ENCODE assay signal across 33 cellular contexts in the genomic region with DNA sequence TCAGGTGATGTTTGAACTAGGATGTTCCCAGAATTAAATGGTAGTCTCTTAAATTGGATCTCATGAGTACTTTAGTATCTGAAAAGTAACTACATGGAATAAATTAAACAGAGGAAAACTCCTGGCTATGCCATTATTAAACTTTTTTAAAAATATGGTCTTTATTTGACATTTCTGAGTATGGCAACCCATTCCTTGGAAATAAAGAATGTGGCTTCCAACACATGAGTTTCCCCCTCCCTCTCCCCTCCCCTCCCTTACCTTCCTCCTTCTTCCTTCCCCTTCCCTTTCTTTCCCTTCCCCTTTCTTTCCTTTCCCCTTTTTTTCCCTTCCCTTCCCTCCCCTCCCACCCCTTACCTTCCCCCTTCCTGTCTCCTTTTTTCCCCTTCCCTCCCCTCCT.
DNase-seq lines count a peak whose midpoint lies in the region; ATAC-seq, FAIRE-seq and TF ChIP-seq lines count a peak whose summit lies in the region.
"Had no signal": no experiment of that assay in that cellular context is flagged by ENCODE, and none has a peak within 500 bp of the region (broad histone marks: within the 10 kb centered on the region; RNA-seq: fewer than 3 reads in every experiment).

No MANE protein-coding gene starts in this region.

- H3K4me2 ChIP-seq in HepG2 (ENCODE audit: low read depth, low read length) (no peak overlapping the region), K562 (ENCODE audit: insufficient read depth, low read length) (no peak overlapping the region)
- H3K4me2 ChIP-seq: A549; BLaER1; BLaER1 treated with 17β-estradiol and CSF1 and Interleukin-3, amounts not matched to agents 10 nM and 100 nM had no signal

- ATAC-seq in HepG2 (no peak), right lobe of liver (no peak), K562 (no peak), HG03095 (IDR thresholded peaks at IDR 0.05; ENCODE audit: unreplicated experiment) (no peak)
- ATAC-seq: A549; CD8-positive, alpha-beta T cell had no signal

- in situ Hi-C loops in HepG2 (cut with HindIII; ENCODE audit: extremely low pct_ligation_motif_present, low pct_unique_long_range_greater_than_20kb) (no loop called here), K562 (cut with MboI) (no loop called here)

- no peak for TF ChIP-seq CTCF in HepG2 (CRISPR knock-in tag; IDR thresholded peaks at IDR 0.05)
- TF ChIP-seq CTCF in right lobe of liver (IDR thresholded peaks at IDR 0.05), result no peak
- TF ChIP-seq CTCF in HEK293 (tag by site-specific recombination; IDR thresholded peaks at IDR 0.05), result no peak
- TF ChIP-seq CTCF in K562 (IDR thresholded peaks at IDR 0.05 in 2 of 3, conservative IDR thresholded peaks at IDR 0.05 in 1 of 3; ENCODE audit: insufficient read depth in 2 of 3, low read depth in 1 of 3, low read length in 3 of 3), result no peak

- CTCF ChIA-PET in HepG2 (lab: Yijun Ruan, JAX; ENCODE audit: low intra/inter-chr PET ratio, low total read pairs), result no interaction called here
- CTCF ChIA-PET in HEK293 (lab: Yijun Ruan, JAX), result no interaction called here
- CTCF ChIA-PET in K562 (lab: Yijun Ruan, JAX; ENCODE audit: low intra/inter-chr PET ratio), result no interaction called here

- BruUV-seq in HepG2 (replicated peaks; lab: Mats Ljungman, UMichigan) (no TSS peak), K562 (replicated peaks; lab: Mats Ljungman, UMichigan) (no TSS peak)

- TF ChIP-seq RAD21 in HepG2 (CRISPR knock-in tag; IDR thresholded peaks at IDR 0.05) (no peak), K562 (CRISPR knock-in tag; conservative IDR thresholded peaks at IDR 0.05 in 1 of 2, IDR thresholded peaks at IDR 0.05 in 1 of 2) (no peak)

- H2AFZ ChIP-seq in HepG2 (ENCODE audit: low read length) (no peak overlapping the region), K562 (ENCODE audit: low read depth, low read length) (no peak overlapping the region)

- no peak for TF ChIP-seq EP300 in HepG2 (IDR thresholded peaks at IDR 0.05; ENCODE audit: low read depth in 2 of 2, low read length in 2 of 2)
- TF ChIP-seq EP300 in HepG2 (CRISPR knock-in tag; IDR thresholded peaks at IDR 0.05; ENCODE audit: borderline replicate concordance), result no peak
- TF ChIP-seq EP300 in K562 (IDR thresholded peaks at IDR 0.05; ENCODE audit: low read length), result no peak

- H3K36me3 ChIP-seq in HepG2 (replicated peaks in 1 of 2; ENCODE audit: control insufficient read depth in 1 of 2, insufficient read depth in 2 of 2, low read length in 2 of 2) (no peaks in the 10 kb centered on the region), right lobe of liver (no peaks in the 10 kb centered on the region), HEK293 (ENCODE audit: control insufficient read depth in 2 of 2, insufficient read depth in 1 of 2, low read length in 2 of 2) (no peaks in the 10 kb centered on the region), K562 (ENCODE audit: control insufficient read depth, insufficient read depth, low read length) (no peaks in the 10 kb centered on the region)
- H3K36me3 ChIP-seq: BE2C; BLaER1; BLaER1 treated with 17β-estradiol and CSF1 and Interleukin-3, amounts not matched to agents 10 nM and 100 nM had no signal

- intact Hi-C loops in HepG2 (cut with micrococcal nuclease; ENCODE audit: unreplicated experiment) (no loop called here), right lobe of liver (cut with DNase I) (no loop called here), K562 (cut with micrococcal nuclease) (no loop called here)

- H3K4me3 ChIP-seq in HepG2 (replicated peaks in 1 of 3; ENCODE audit: insufficient read depth in 1 of 3, low read depth in 2 of 3, low read length in 3 of 3) (no peak overlapping the region), right lobe of liver (no peak overlapping the region), HEK293 (ENCODE audit: low read depth, low read length) (no peak overlapping the region), K562 (no peak overlapping the region)
- H3K4me3 ChIP-seq: A549; BLaER1; BLaER1 treated with 17β-estradiol and CSF1 and Interleukin-3, amounts not matched to agents 10 nM and 100 nM had no signal

- H3K4me1 ChIP-seq in HepG2 (ENCODE audit: insufficient read depth, low read length) (no peaks in the 10 kb centered on the region), right lobe of liver (no peaks in the 10 kb centered on the region), HEK293 (ENCODE audit: control insufficient read depth, insufficient read depth, low read length) (peaks cover 12% of the 10 kb centered on the region), K562 (replicated peaks in 1 of 2; ENCODE audit: control insufficient read depth in 2 of 2, insufficient read depth in 2 of 2, low read length in 2 of 2) (no peaks in the 10 kb centered on the region)
- H3K4me1 ChIP-seq: A549; BE2C; BLaER1; BLaER1 treated with 17β-estradiol and CSF1 and Interleukin-3, amounts not matched to agents 10 nM and 100 nM; Caco-2 had no signal

- H3K9me3 ChIP-seq in HepG2 (ENCODE audit: low read length), result peaks cover 27% of the 10 kb centered on the region
- H3K9me3 ChIP-seq in right lobe of liver, result no peaks in the 10 kb centered on the region
- no peaks in the 10 kb centered on the region for H3K9me3 ChIP-seq in HEK293 (ENCODE audit: control insufficient read depth, insufficient read depth, low read depth, low read length)
- H3K9me3 ChIP-seq in K562 (replicated peaks; ENCODE audit: control insufficient read depth, insufficient read depth, low read depth, low read length), result no peaks in the 10 kb centered on the region
- H3K9me3 ChIP-seq: A549; BE2C; BLaER1; BLaER1 treated with 17β-estradiol and CSF1 and Interleukin-3, amounts not matched to agents 10 nM and 100 nM; Caco-2 had no signal

- H4K20me1 ChIP-seq in HepG2 (ENCODE audit: insufficient read depth, low read length), result no peaks in the 10 kb centered on the region
- no peaks in the 10 kb centered on the region for H4K20me1 ChIP-seq in K562 (replicated peaks; ENCODE audit: control insufficient read depth, insufficient read depth, low read length)
- H4K20me1 ChIP-seq: BLaER1; BLaER1 treated with 17β-estradiol and CSF1 and Interleukin-3, amounts not matched to agents 10 nM and 100 nM had no signal

- H3K79me2 ChIP-seq in HepG2 (ENCODE audit: insufficient read depth, low read length), result no peaks in the 10 kb centered on the region
- no peaks in the 10 kb centered on the region for H3K79me2 ChIP-seq in K562 (ENCODE audit: control insufficient read depth, insufficient read depth, low read length)

- H3K27ac ChIP-seq in HepG2 (ENCODE audit: extremely low read length, insufficient read depth, low read length) (no peak overlapping the region), right lobe of liver (no peak overlapping the region), HEK293 (ENCODE audit: extremely low read depth, low read depth, low read length) (no peak overlapping the region), K562 (ENCODE audit: extremely low read depth, low read depth, low read length) (no peak overlapping the region)
- H3K27ac ChIP-seq: 22Rv1; A549; BLaER1; BLaER1 treated with 17β-estradiol and CSF1 and Interleukin-3, amounts not matched to agents 10 nM and 100 nM; C4-2B had no signal

- H3K27me3 ChIP-seq in HepG2 (ENCODE audit: control insufficient read depth in 1 of 2, insufficient read depth in 2 of 2, low read length in 2 of 2) (no peaks in the 10 kb centered on the region), right lobe of liver (no peaks in the 10 kb centered on the region), K562 (ENCODE audit: control insufficient read depth in 2 of 2, insufficient read depth in 2 of 2, low read length in 2 of 2) (no peaks in the 10 kb centered on the region)
- H3K27me3 ChIP-seq: BE2C; BLaER1; BLaER1 treated with 17β-estradiol and CSF1 and Interleukin-3, amounts not matched to agents 10 nM and 100 nM had no signal

- DNase-seq in HepG2 (ENCODE audit: low spot score) (no peak), right lobe of liver (no peak), K562 (ENCODE audit: extremely low read depth in 1 of 4, low spot score in 3 of 4) (no peak), NCI-H69 (lab: John Stamatoyannopoulos, UW) (no peak)
- DNase-seq: 8988T; ACHN; AML-193; BE2C; C1 segment of cervical spinal cord; Caco-2; Calu3; CD4-positive, alpha-beta memory T cell; CD4-positive, alpha-beta T cell; CD4-positive, CD25-positive, alpha-beta regulatory T cell; CD8-positive, alpha-beta memory T cell; CD8-positive, alpha-beta T cell; COR-L47; DMS 273 treated with DMSO at 0.1 percent for 48 hours; DMS153; DMS53; DMS79; DMS79 treated with DMSO at 0.1 percent for 48 hours; DND-41; EL had no signal

- H3K9ac ChIP-seq in HepG2 (ENCODE audit: insufficient read depth, low read depth, low read length), result no peak overlapping the region
- no peak overlapping the region for H3K9ac ChIP-seq in K562 (ENCODE audit: insufficient read depth in 1 of 2, low read depth in 2 of 2, low read length in 2 of 2)
- H3K9ac ChIP-seq: BLaER1; BLaER1 treated with 17β-estradiol and CSF1 and Interleukin-3, amounts not matched to agents 10 nM and 100 nM had no signal

- POLR2A ChIA-PET in HepG2 (lab: Yijun Ruan, JAX) (no interaction called here), HEK293 (lab: Yijun Ruan, JAX) (no interaction called here), K562 (lab: Yijun Ruan, JAX) (no interaction called here)

- TF ChIP-seq POLR2A in HepG2 (IDR thresholded peaks at IDR 0.05; ENCODE audit: insufficient read depth in 1 of 2, low read depth in 2 of 2, low read length in 2 of 2) (no peak), right lobe of liver (IDR thresholded peaks at IDR 0.05) (no peak), K562 (conservative IDR thresholded peaks at IDR 0.05) (no peak)

- no peaks in the 10 kb centered on the region for H3K9me1 ChIP-seq in K562 (ENCODE audit: control insufficient read depth, insufficient read depth, low read length)

- FAIRE-seq in HepG2 (lab: Jason Lieb, UNC) (no peak), K562 (lab: Jason Lieb, UNC) (no peak)
- FAIRE-seq: A204.1, A549, D721Med had no signal

TF ChIP-seq in HepG2, 621 proteins besides CTCF, POLR2A, EP300 and RAD21 (continues in another document):
- TF ChIP-seq HNRNPK (IDR thresholded peaks at IDR 0.05; ENCODE audit: low read depth, low read length, poor library complexity, severe bottlenecking), result peak; percentile 90

TF ChIP-seq in K562, 482 proteins besides CTCF, POLR2A, EP300 and RAD21:
- TF ChIP-seq HNRNPK (IDR thresholded peaks at IDR 0.05; ENCODE audit: low read depth, low read length, poor library complexity, severe bottlenecking) (peak; percentile 51), LARP7 (IDR thresholded peaks at IDR 0.05) (no peak), TFAM (CRISPR knock-in tag; conservative IDR thresholded peaks at IDR 0.05) (no peak)

Comparison
In these comparisons a context has a peak if more than half of its experiments do, and no peak if none do; other contexts are left out.
1. Of the 241 proteins assayed by ChIP-seq in both HepG2 and K562: peak only in HepG2: none; only in K562: none; in both: HNRNPK; in neither: 240.